9 cellular contexts compared by ENCODE assay signal in the genomic region with DNA sequence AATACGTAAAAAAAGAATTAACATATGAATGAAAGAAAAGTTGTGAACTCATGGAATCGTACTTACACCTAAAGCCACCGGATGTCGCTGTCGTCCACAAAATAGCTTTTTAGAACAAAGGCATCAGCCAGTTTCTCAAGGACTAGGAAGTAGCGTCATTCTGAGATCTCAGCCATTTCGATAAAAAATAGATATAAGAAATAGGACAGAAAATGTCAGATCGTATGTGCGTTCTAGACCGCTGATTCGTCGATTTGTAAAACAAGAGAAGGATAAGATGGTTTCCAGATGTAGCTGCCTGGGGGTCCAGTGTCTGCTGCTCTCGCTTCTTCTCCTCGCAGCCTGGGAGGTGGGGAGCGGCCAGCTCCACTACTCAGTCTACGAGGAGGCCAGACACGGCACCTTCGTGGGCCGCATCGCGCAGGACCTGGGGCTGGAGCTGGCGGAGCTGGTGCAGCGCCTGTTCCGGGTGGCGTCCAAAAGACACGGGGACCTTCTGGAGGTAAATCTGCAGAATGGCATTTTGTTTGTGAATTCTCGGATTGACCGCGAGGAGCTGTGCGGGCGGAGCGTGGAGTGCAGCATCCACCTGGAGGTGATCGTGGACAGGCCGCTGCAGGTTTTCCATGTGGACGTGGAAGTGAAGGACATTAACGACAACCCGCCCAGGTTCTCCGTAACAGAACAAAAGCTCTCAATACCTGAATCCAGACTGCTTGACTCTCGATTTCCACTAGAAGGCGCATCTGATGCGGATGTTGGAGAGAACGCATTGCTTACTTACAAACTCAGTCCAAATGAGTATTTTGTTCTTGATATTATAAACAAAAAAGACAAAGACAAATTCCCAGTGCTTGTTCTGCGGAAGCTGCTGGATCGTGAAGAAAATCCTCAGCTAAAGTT. TPM values are rescaled to one million over a fixed set of nuclear protein-coding genes. Genes with fewer than 3 reads are reported as not detected.
DNase-seq lines count a peak whose midpoint lies in the region; ATAC-seq and TF ChIP-seq lines count a peak whose summit lies in the region.
"Had no signal": no experiment of that assay in that cellular context is flagged by ENCODE, and none has a peak within 500 bp of the region (broad histone marks: within the 10 kb centered on the region; RNA-seq: fewer than 3 reads in every experiment).

A gene with protein sequence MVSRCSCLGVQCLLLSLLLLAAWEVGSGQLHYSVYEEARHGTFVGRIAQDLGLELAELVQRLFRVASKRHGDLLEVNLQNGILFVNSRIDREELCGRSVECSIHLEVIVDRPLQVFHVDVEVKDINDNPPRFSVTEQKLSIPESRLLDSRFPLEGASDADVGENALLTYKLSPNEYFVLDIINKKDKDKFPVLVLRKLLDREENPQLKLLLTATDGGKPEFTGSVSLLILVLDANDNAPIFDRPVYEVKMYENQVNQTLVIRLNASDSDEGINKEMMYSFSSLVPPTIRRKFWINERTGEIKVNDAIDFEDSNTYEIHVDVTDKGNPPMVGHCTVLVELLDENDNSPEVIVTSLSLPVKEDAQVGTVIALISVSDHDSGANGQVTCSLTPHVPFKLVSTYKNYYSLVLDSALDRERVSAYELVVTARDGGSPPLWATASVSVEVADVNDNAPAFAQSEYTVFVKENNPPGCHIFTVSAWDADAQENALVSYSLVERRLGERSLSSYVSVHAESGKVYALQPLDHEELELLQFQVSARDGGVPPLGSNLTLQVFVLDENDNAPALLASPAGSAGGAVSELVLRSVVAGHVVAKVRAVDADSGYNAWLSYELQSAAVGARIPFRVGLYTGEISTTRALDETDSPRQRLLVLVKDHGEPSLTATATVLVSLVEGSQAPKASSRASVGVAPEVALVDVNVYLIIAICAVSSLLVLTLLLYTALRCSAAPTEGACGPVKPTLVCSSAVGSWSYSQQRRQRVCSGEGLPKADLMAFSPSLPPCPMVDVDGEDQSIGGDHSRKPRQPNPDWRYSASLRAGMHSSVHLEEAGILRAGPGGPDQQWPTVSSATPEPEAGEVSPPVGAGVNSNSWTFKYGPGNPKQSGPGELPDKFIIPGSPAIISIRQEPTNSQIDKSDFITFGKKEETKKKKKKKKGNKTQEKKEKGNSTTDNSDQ (plus strand): TSS at position 126 of the 903 bp plus-strand sequence. CDS start 152 bp downstream, at position 278.

- no peaks in the 10 kb centered on the region for H3K36me3 ChIP-seq in SU-DHL-6 (ENCODE audit: low read length)
- H3K36me3 ChIP-seq in iPS-18a (ENCODE audit: control insufficient read depth, low read depth, low read length), result no peaks in the 10 kb centered on the region
- H3K36me3 ChIP-seq in thoracic aorta, result no peaks in the 10 kb centered on the region

- H3K9me2 ChIP-seq in SU-DHL-6 (replicated peaks; ENCODE audit: insufficient read depth, low read length), result no peaks in the 10 kb centered on the region

- peak; percentile 14 for TF ChIP-seq CTCF in SU-DHL-6 (IDR thresholded peaks at IDR 0.05; ENCODE audit: insufficient read depth, low read length, poor library complexity, severe bottlenecking)
- no peak for TF ChIP-seq CTCF in thoracic aorta (IDR thresholded peaks at IDR 0.05)

- H3K4me1 ChIP-seq in iPS-18a (ENCODE audit: control insufficient read depth, low read depth, low read length) (no peaks in the 10 kb centered on the region), thoracic aorta (ENCODE audit: control insufficient read depth in 1 of 2, low read depth in 2 of 2) (no peaks in the 10 kb centered on the region)

- H3K4me3 ChIP-seq in SU-DHL-6 (ENCODE audit: insufficient read depth, low read length, poor library complexity, severe bottlenecking), result no peak within 1 kb of the TSS
- peak within 1 kb of the TSS; percentile 17 for H3K4me3 ChIP-seq in iPS-18a (ENCODE audit: low read length)
- H3K4me3 ChIP-seq in thoracic aorta, result peak within 1 kb of the TSS; percentile 19

- no peak within 1 kb of the TSS for H3K4me2 ChIP-seq in SU-DHL-6 (ENCODE audit: low read depth, low read length, poor library complexity, severe bottlenecking)

- ATAC-seq in thoracic aorta (ENCODE audit: insufficient number of reproducible peaks, low FRiP score, low read depth) (no peak), HG02870 (IDR thresholded peaks at IDR 0.05; ENCODE audit: unreplicated experiment) (no peak), HG02763 (IDR thresholded peaks at IDR 0.05; ENCODE audit: unreplicated experiment) (no peak), GM21528 (IDR thresholded peaks at IDR 0.05; ENCODE audit: low FRiP score, unreplicated experiment) (no peak)

- H3F3A ChIP-seq in SU-DHL-6 (ENCODE audit: insufficient read depth), result no peaks in the 10 kb centered on the region

- no peaks in the 10 kb centered on the region for H4K20me1 ChIP-seq in SU-DHL-6 (ENCODE audit: low read depth, low read length)

- DNase-seq in NCI-H82 (lab: John Stamatoyannopoulos, UW) (peak; percentile 20), NCI-H82 treated with DMSO at 0.1 percent for 48 hours (lab: John Stamatoyannopoulos, UW; ENCODE audit: unreplicated experiment) (no peak), thoracic aorta (ENCODE audit: low spot score) (no peak)
- DNase-seq: activated CD4-positive, alpha-beta T cell treated with anti-CD3 and anti-CD28 coated beads for 48 hours had no signal

- H2AFZ ChIP-seq in SU-DHL-6 (ENCODE audit: low read depth, low read length, severe bottlenecking), result no peak within 1 kb of the TSS

- H3K27me3 ChIP-seq in SU-DHL-6 (ENCODE audit: low read length), result no peaks in the 10 kb centered on the region
- no peaks in the 10 kb centered on the region for H3K27me3 ChIP-seq in iPS-18a (ENCODE audit: control insufficient read depth, insufficient read depth, low read length)
- H3K27me3 ChIP-seq in thoracic aorta (replicated peaks; ENCODE audit: insufficient read depth), result no peaks in the 10 kb centered on the region

- no peaks in the 10 kb centered on the region for H3K9me3 ChIP-seq in SU-DHL-6 (ENCODE audit: insufficient read depth, low read length)
- H3K9me3 ChIP-seq in iPS-18a (ENCODE audit: control insufficient read depth, low read depth, low read length), result no peaks in the 10 kb centered on the region
- H3K9me3 ChIP-seq in thoracic aorta, result peaks cover 23% of the 10 kb centered on the region

- H3K9ac ChIP-seq in SU-DHL-6 (ENCODE audit: low read length), result no peak within 1 kb of the TSS
- peak within 1 kb of the TSS; percentile 36 for H3K9ac ChIP-seq in iPS-18a (ENCODE audit: low read length)

- no peak within 1 kb of the TSS for H3K27ac ChIP-seq in SU-DHL-6 (ENCODE audit: low read depth, low read length)
- no peak within 1 kb of the TSS for H3K27ac ChIP-seq in iPS-18a (ENCODE audit: low read length)
- no peak within 1 kb of the TSS for H3K27ac ChIP-seq in thoracic aorta

- no peaks in the 10 kb centered on the region for H3K79me2 ChIP-seq in SU-DHL-6 (ENCODE audit: insufficient read depth, low read length)

RNA-seq across cellular contexts. Expression of the gene that starts here (rescaled TPM):
- under 1 TPM; 0.28 to 0.41 TPM for total RNA-seq in thoracic aorta
